Comparison of ENCODE assay signal across 8 cellular contexts in the genomic region with DNA sequence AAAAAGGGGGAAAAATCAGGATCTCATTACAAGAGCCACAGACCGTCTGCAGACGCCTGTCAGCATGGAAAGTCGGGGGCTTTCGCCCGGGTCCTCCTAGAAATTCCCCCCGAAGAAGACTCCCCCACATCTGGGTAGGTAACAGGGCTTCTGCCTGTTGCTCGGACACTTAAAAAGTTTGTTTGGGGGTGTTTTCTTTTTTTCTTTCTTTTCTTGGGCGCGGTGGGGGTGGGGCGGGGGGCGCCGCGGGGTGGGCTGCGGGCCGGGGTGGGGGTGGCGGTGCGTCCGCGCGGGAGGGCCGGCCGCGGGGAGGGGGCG. TPM values are rescaled to one million over a fixed set of nuclear protein-coding genes. Genes with fewer than 3 reads are reported as not detected.
DNase-seq lines count a peak whose midpoint lies in the region; ATAC-seq and TF ChIP-seq lines count a peak whose summit lies in the region.

No MANE protein-coding gene starts in this region.

- H3K4me1 ChIP-seq in neutrophil (ENCODE audit: control insufficient read depth in 1 of 2, insufficient read depth in 1 of 2, low read depth in 1 of 2, low read length in 1 of 2) = peaks cover 11 to 13% of the 10 kb centered on the region in 2 experiments

- no peak for DNase-seq in activated CD4-positive, alpha-beta T cell treated with anti-CD3 and anti-CD28 coated beads, Interleukin-2, amount 10 ng/mL, durations not matched to agents 24 days and 14 days
- DNase-seq in activated CD4-positive, alpha-beta T cell treated with anti-CD3 and anti-CD28 coated beads, Interleukin-2, amount 50 U/mL, for 4 hours = no peak
- DNase-seq in HL-60 (ENCODE audit: low read depth in 1 of 2, low spot score in 1 of 2) (no peak), dorsolateral prefrontal cortex (no peak)
- no peak for DNase-seq in activated CD8-positive, alpha-beta memory T cell treated with anti-CD3 and anti-CD28 coated beads, Interleukin-2, amount 50 U/mL, for 48 hours

- no peaks in the 10 kb centered on the region for H3K9me3 ChIP-seq in neutrophil

- no peaks in the 10 kb centered on the region for H3K36me3 ChIP-seq in neutrophil

- peak overlapping the region; percentile 95 for H3K4me3 ChIP-seq in HL-60 (replicated peaks; ENCODE audit: insufficient read depth, low read length)
- peak overlapping the region; percentile 49 to 80 (median 68) for H3K4me3 ChIP-seq in dorsolateral prefrontal cortex
- peak overlapping the region; percentile 63 to 65 for H3K4me3 ChIP-seq in neutrophil (ENCODE audit: low read depth in 1 of 2, low read length in 1 of 2)

- H3K9me3 Mint-ChIP-seq in activated CD4-positive, alpha-beta T cell treated with anti-CD3 and anti-CD28 coated beads, Interleukin-2, amount 10 ng/mL, durations not matched to agents 24 days and 14 days = no peaks in the 10 kb centered on the region

- ATAC-seq in GM18502 (IDR thresholded peaks at IDR 0.05; ENCODE audit: poor library complexity, unreplicated experiment) = no peak
- no peak for ATAC-seq in GM19328 (IDR thresholded peaks at IDR 0.05; ENCODE audit: unreplicated experiment)

- peaks cover 41% of the 10 kb centered on the region for H3K4me1 Mint-ChIP-seq in activated CD4-positive, alpha-beta T cell treated with anti-CD3 and anti-CD28 coated beads, Interleukin-2, amount 10 ng/mL, durations not matched to agents 24 days and 14 days

- TF ChIP-seq CTCF in HL-60 (IDR thresholded peaks at IDR 0.05; ENCODE audit: insufficient read depth, low read length) = no peak
- TF ChIP-seq CTCF in dorsolateral prefrontal cortex (IDR thresholded peaks at IDR 0.05 in 54 of 56, conservative IDR thresholded peaks at IDR 0.05 in 2 of 56; ENCODE audit: low read depth in 1 of 56, partially characterized antibody in 56 of 56) = no peak
- TF ChIP-seq CTCF in neutrophil (IDR thresholded peaks at IDR 0.05) = no peak

- intact Hi-C loops in activated CD4-positive, alpha-beta T cell treated with anti-CD3 and anti-CD28 coated beads, Interleukin-2, amount 10 ng/mL, durations not matched to agents 24 days and 14 days (cut with micrococcal nuclease) = loop anchor here (2.0 to 10.0 kb wide), 3 partner anchors 204 to 710 kb away; partner anchors contain the start of genes NEDD1 and SNRPF
- intact Hi-C loops in dorsolateral prefrontal cortex (cut with DNase I) = no loop called here

- no peaks in the 10 kb centered on the region for H3K27me3 Mint-ChIP-seq in activated CD4-positive, alpha-beta T cell treated with anti-CD3 and anti-CD28 coated beads, Interleukin-2, amount 10 ng/mL, durations not matched to agents 24 days and 14 days

- H3K27ac ChIP-seq in HL-60 (replicated peaks) (peak overlapping the region; percentile 59), dorsolateral prefrontal cortex (peak overlapping the region in 9 of 59 donors; percentile 28 to 77 (median 64)), neutrophil (no peak overlapping the region)

- H3K27ac Mint-ChIP-seq in activated CD4-positive, alpha-beta T cell treated with anti-CD3 and anti-CD28 coated beads, Interleukin-2, amount 10 ng/mL, durations not matched to agents 24 days and 14 days = peak overlapping the region; percentile 97

- H3K36me3 Mint-ChIP-seq in activated CD4-positive, alpha-beta T cell treated with anti-CD3 and anti-CD28 coated beads, Interleukin-2, amount 10 ng/mL, durations not matched to agents 24 days and 14 days (ENCODE audit: low read depth) = peaks cover 9% of the 10 kb centered on the region

- H3K4me3 Mint-ChIP-seq in activated CD4-positive, alpha-beta T cell treated with anti-CD3 and anti-CD28 coated beads, Interleukin-2, amount 10 ng/mL, durations not matched to agents 24 days and 14 days = peak overlapping the region; percentile 94

- H3K27me3 ChIP-seq in HL-60 (ENCODE audit: insufficient read depth, poor library complexity, severe bottlenecking) (peaks cover 2% of the 10 kb centered on the region), dorsolateral prefrontal cortex (no peaks in the 10 kb centered on the region), neutrophil (peaks cover 30% of the 10 kb centered on the region)

RNA-seq across cellular contexts. Expression of gene ELK3, which starts 0.4 kb away (rescaled TPM):
- 29.6 and 33.5 TPM in 2 replicates for total RNA-seq in activated CD4-positive, alpha-beta T cell treated with anti-CD3 and anti-CD28 coated beads, Interleukin-2, amount 10 ng/mL, durations not matched to agents 24 days and 14 days
- 10 to 100 TPM in 6 of 120 experiments, 1 to 10 TPM in 114; 1.8 to 15.7 (median 5.8) TPM for total RNA-seq in dorsolateral prefrontal cortex
